Comparison of ENCODE assay signal across 12 cellular contexts in the genomic region with DNA sequence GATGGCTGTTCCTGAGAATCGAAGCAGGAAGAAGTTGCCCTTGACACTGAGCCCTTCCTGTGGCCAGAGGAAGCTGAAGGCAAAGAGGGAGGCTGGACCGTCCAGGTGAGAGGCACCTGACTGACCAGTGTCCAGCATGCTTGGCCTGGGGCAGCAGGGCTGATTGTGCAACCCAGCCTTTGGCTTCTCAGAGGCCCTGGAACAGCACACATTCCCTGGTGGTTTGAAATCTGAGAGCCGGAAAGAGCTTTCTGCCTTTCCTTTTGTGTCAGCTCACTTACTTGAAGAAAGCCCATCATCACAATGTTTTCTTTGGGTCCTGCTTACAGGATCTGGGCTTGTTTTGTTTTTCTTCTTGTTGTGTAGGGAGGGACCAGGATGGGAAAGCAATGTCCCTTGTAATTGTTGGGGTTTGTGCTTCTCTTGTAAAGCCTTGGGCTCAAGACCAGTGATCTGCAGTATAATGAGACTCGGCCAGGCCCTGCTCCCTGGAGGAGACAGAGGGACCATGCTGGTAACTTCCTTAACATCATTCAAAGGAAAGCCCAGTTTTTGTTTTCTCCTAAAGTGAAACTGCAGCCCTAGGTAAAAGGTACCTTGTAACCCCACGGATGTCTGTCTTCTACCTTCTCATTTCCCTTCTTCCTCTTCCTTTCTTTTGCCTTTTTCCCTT.
A peak's percentile ranks its signal among the peaks of the same experiment; 100 is the strongest.
DNase-seq lines count a peak whose midpoint lies in the region; ATAC-seq and TF ChIP-seq lines count a peak whose summit lies in the region.
"Had no signal": no experiment of that assay in that cellular context is flagged by ENCODE, and none has a peak within 500 bp of the region (broad histone marks: within the 10 kb centered on the region; RNA-seq: fewer than 3 reads in every experiment).

No MANE protein-coding gene starts in this region.

- H2AK5ac ChIP-seq in mesenchymal stem cell (ENCODE audit: low read length, severe bottlenecking): peak overlapping the region; percentile 43

- H3K23ac ChIP-seq in mesenchymal stem cell (ENCODE audit: low read length in 2 of 2): no peak overlapping the region

- intact Hi-C loops in esophagus muscularis mucosa (cut with DNase I): no loop called here
- intact Hi-C loops in thyroid gland (cut with DNase I): no loop called here

- peak overlapping the region; percentile 79 to 94 for H3K4ac ChIP-seq in mesenchymal stem cell (ENCODE audit: low read depth in 1 of 2, low read length in 2 of 2)

- H3K4me2 ChIP-seq in mesenchymal stem cell (ENCODE audit: low read length, poor library complexity, severe bottlenecking): no peak overlapping the region

- H2BK12ac ChIP-seq in mesenchymal stem cell (ENCODE audit: low read length in 2 of 2): peak overlapping the region; percentile 83 to 100

- TF ChIP-seq CTCF in esophagus muscularis mucosa (IDR thresholded peaks at IDR 0.05) (no peak), thyroid gland (IDR thresholded peaks at IDR 0.05) (no peak)

- peak overlapping the region; percentile 99 for H4K91ac ChIP-seq in mesenchymal stem cell (ENCODE audit: low read length)

- WGBS in HUES64: 86% methylated on average over 5 of the region's 5 CpGs
- WGBS in esophagus muscularis mucosa: 64% methylated on average over 5 of the region's 5 CpGs
- WGBS in mesenchymal stem cell: 59% methylated on average over 5 of the region's 5 CpGs
- 67 to 70% methylated on average over 5 of the region's 5 CpGs for WGBS in thyroid gland, 2 donors

- no peaks in the 10 kb centered on the region for H3K27me3 ChIP-seq in HUES64 (ENCODE audit: insufficient read depth, low read length)
- no peaks in the 10 kb centered on the region for H3K27me3 ChIP-seq in esophagus muscularis mucosa
- no peaks in the 10 kb centered on the region for H3K27me3 ChIP-seq in mesenchymal stem cell (ENCODE audit: control insufficient read depth in 1 of 2, insufficient read depth in 1 of 2, low read length in 2 of 2)
- H3K27me3 ChIP-seq in thyroid gland: no peaks in the 10 kb centered on the region
- H3K27me3 ChIP-seq: esophagus squamous epithelium had no signal

- no peaks in the 10 kb centered on the region for H3K79me1 ChIP-seq in mesenchymal stem cell (replicated peaks; ENCODE audit: low read length, poor library complexity, severe bottlenecking)

- H3K18ac ChIP-seq in mesenchymal stem cell (ENCODE audit: low read depth in 1 of 2, low read length in 2 of 2): peak overlapping the region; percentile 90 to 95

- peak overlapping the region; percentile 93 for H4K8ac ChIP-seq in mesenchymal stem cell (ENCODE audit: low read length)

- H3K27ac ChIP-seq in HUES64 (ENCODE audit: low read depth, low read length) (peak overlapping the region; percentile 7; the same call in 1 of the 2 replicates), esophagus muscularis mucosa (replicated peaks in 1 of 4) (peak overlapping the region; percentile 40 to 74 (median 58)), mesenchymal stem cell (ENCODE audit: low read length, poor library complexity, severe bottlenecking) (no peak overlapping the region), thyroid gland (peak overlapping the region in 2 of 3 donors; percentile 31 to 37)

- no peak for ATAC-seq in GM21447 (IDR thresholded peaks at IDR 0.05; ENCODE audit: unreplicated experiment)
- ATAC-seq: activated CD8-positive, alpha-beta T cell treated with anti-CD3 and anti-CD28 coated beads for 36 hours had no signal

- no peak overlapping the region for H2AFZ ChIP-seq in mesenchymal stem cell (ENCODE audit: low read depth, low read length)

- H3K4me1 ChIP-seq in HUES64 (ENCODE audit: insufficient read depth, low read length): peaks cover 29% of the 10 kb centered on the region
- H3K4me1 ChIP-seq in esophagus muscularis mucosa: peaks cover 19 to 48% (median 46%) of the 10 kb centered on the region in 4 donors
- peaks cover 15% of the 10 kb centered on the region for H3K4me1 ChIP-seq in mesenchymal stem cell (ENCODE audit: control insufficient read depth, insufficient read depth, low read depth, low read length)
- peaks cover 9 to 42% of the 10 kb centered on the region in 2 donors for H3K4me1 ChIP-seq in thyroid gland

- peak overlapping the region; percentile 92 for H2BK120ac ChIP-seq in mesenchymal stem cell (ENCODE audit: low read depth, low read length)

- H3K4me3 ChIP-seq in HUES64 (ENCODE audit: low read length) (no peak overlapping the region), esophagus muscularis mucosa (no peak overlapping the region), mesenchymal stem cell (ENCODE audit: insufficient read depth in 1 of 2, low read depth in 1 of 2, low read length in 2 of 2) (peak overlapping the region in 1 of 2 experiments; percentile 12), thyroid gland (replicated peaks in 1 of 3) (no peak overlapping the region)
- H3K4me3 ChIP-seq: esophagus squamous epithelium had no signal

- H3K36me3 ChIP-seq in HUES64 (ENCODE audit: insufficient read depth, low read length) (no peaks in the 10 kb centered on the region), esophagus muscularis mucosa (no peaks in the 10 kb centered on the region), mesenchymal stem cell (ENCODE audit: control insufficient read depth in 1 of 2, insufficient read depth in 2 of 2, low read depth in 1 of 2, low read length in 2 of 2) (no peaks in the 10 kb centered on the region), thyroid gland (no peaks in the 10 kb centered on the region)
- H3K36me3 ChIP-seq: esophagus squamous epithelium had no signal

- peak overlapping the region in 1 of 2 experiments; percentile 8 for H3K14ac ChIP-seq in mesenchymal stem cell (ENCODE audit: low read length in 2 of 2)

- peak; percentile 93 for DNase-seq in esophagus muscularis mucosa (ENCODE audit: extremely low spot score)
- peak; percentile 81 for DNase-seq in mesenchymal stem cell
- peak; percentile 29 to 32 for DNase-seq in thyroid gland
- no peak for DNase-seq in NCI-H1436 treated with DMSO at 0.1 percent for 48 hours (lab: John Stamatoyannopoulos, UW)
- no peak for DNase-seq in stimulated activated CD4-positive, alpha-beta T cell treated with anti-CD3 and anti-CD28 coated beads, Interleukin-2, amount 100 ng/mL, for 48 hours
- DNase-seq in foreskin melanocyte: no peak
- DNase-seq: activated CD8-positive, alpha-beta T cell treated with anti-CD3 and anti-CD28 coated beads for 36 hours; amygdala; esophagus squamous epithelium; NCI-H748 treated with DMSO at 0.1 percent for 48 hours had no signal

- TF ChIP-seq POLR2A in esophagus muscularis mucosa (IDR thresholded peaks at IDR 0.05; ENCODE audit: low read depth) (no peak), thyroid gland (IDR thresholded peaks at IDR 0.05) (no peak)

- H3K9ac ChIP-seq in HUES64 (ENCODE audit: low read depth, low read length) (no peak overlapping the region), mesenchymal stem cell (ENCODE audit: low read length) (peak overlapping the region; percentile 30)

- H3K9me3 ChIP-seq in HUES64 (ENCODE audit: insufficient read depth, low read depth, low read length): no peaks in the 10 kb centered on the region; the same call in 1 of the 2 replicates
- H3K9me3 ChIP-seq in esophagus muscularis mucosa: no peaks in the 10 kb centered on the region
- H3K9me3 ChIP-seq in mesenchymal stem cell (ENCODE audit: control insufficient read depth, low read length): peaks cover 8% of the 10 kb centered on the region
- no peaks in the 10 kb centered on the region for H3K9me3 ChIP-seq in thyroid gland
- H3K9me3 ChIP-seq: esophagus squamous epithelium had no signal

- peak overlapping the region; percentile 12 for H2BK15ac ChIP-seq in mesenchymal stem cell (ENCODE audit: low read depth, poor library complexity, severe bottlenecking)

- TF ChIP-seq EP300 in esophagus muscularis mucosa (IDR thresholded peaks at IDR 0.05): no peak

- H2BK5ac ChIP-seq in mesenchymal stem cell (ENCODE audit: low read depth, low read length, poor library complexity, severe bottlenecking): peak overlapping the region; percentile 5

Comparison
In these comparisons a context has a peak if more than half of its experiments do, and no peak if none do; other contexts are left out.
1. DNase-seq: peak in esophagus muscularis mucosa (single experiment), mesenchymal stem cell (single experiment) and thyroid gland (2 of 2); none in NCI-H1436 treated with DMSO at 0.1 percent for 48 hours (single experiment), stimulated activated CD4-positive, alpha-beta T cell treated with anti-CD3 and anti-CD28 coated beads, Interleukin-2, amount 100 ng/mL, for 48 hours (0 of 2) and foreskin melanocyte (single experiment).